8 cellular contexts compared by ENCODE assay signal in genomic region chr18:48934708-48935432, GRCh38. TPM values are rescaled to one million over a fixed set of nuclear protein-coding genes. Genes with fewer than 3 reads are reported as not detected.
DNase-seq lines count a peak whose midpoint lies in the region; ATAC-seq, FAIRE-seq and TF ChIP-seq lines count a peak whose summit lies in the region.

No MANE protein-coding gene starts in this region.

- TF ChIP-seq CTCF in Panc1 (IDR thresholded peaks at IDR 0.05) (no peak), ovary (IDR thresholded peaks at IDR 0.05) (no peak)

- peak overlapping the region; percentile 99 for H3K27ac ChIP-seq in Panc1 (ENCODE audit: low read length)
- H3K27ac ChIP-seq in ovary: peak overlapping the region; percentile 83 to 91

- in situ Hi-C loops in Panc1 (cut with HindIII; ENCODE audit: low pct_unique_long_range_greater_than_20kb, low sequenced_read_pairs): no loop called here

- ATAC-seq in GM18502 (IDR thresholded peaks at IDR 0.05; ENCODE audit: poor library complexity, unreplicated experiment) (peak; percentile 54), HG02610 (IDR thresholded peaks at IDR 0.05; ENCODE audit: unreplicated experiment) (peak; percentile 37), Panc1 (peak; percentile 44)

- peak overlapping the region in 1 of 2 experiments; percentile 23; a peak in 2 of 4 replicates for H3K4me3 ChIP-seq in Panc1 (ENCODE audit: low read depth in 2 of 2, low read length in 2 of 2)
- H3K4me3 ChIP-seq in ovary: no peak overlapping the region

- TF ChIP-seq EP300 in ovary (IDR thresholded peaks at IDR 0.05): no peak

- CTCF ChIA-PET in Panc1 (lab: Charles Lee): interaction anchor here (0.7 kb wide), 1 partner anchor 18 kb away, joined by 3 read pairs; no protein-coding TSS in a partner anchor

- no TSS peak for BruUV-seq in Panc1 (replicated peaks; lab: Mats Ljungman, UMichigan)

- POLR2A ChIA-PET in Panc1 (lab: Charles Lee): interaction anchor here (0.6 to 0.7 kb wide), 2 partner anchors 10 to 20 kb away, joined by 5 to 8 read pairs; no protein-coding TSS in a partner anchor

- 27 to 30% (median 28%) methylated on average over 14 of the region's 14 CpGs for WGBS in ovary, 3 donors

- H3K27me3 ChIP-seq in Panc1 (ENCODE audit: control insufficient read depth, insufficient read depth, low read length) (no peaks in the 10 kb centered on the region), ovary (no peaks in the 10 kb centered on the region)

- H3K36me3 ChIP-seq in Panc1 (ENCODE audit: control insufficient read depth, insufficient read depth, low read length): no peaks in the 10 kb centered on the region
- H3K36me3 ChIP-seq in ovary: no peaks in the 10 kb centered on the region

- H3K4me1 ChIP-seq in Panc1 (ENCODE audit: control insufficient read depth, insufficient read depth, low read length) (peaks cover 93% of the 10 kb centered on the region), ovary (ENCODE audit: insufficient read depth) (peaks cover 42% of the 10 kb centered on the region)

- intact Hi-C loops in Panc1 (cut with micrococcal nuclease; ENCODE audit: unreplicated experiment) (no loop called here), ovary (cut with DNase I) (loop anchor here in 1 of 4 donors (10.0 kb wide), 1 partner anchor 160 kb away; no protein-coding TSS in a partner anchor)

- FAIRE-seq in endometrium (lab: Jason Lieb, UNC): peak; percentile 89

- TF ChIP-seq POLR2A in ovary (IDR thresholded peaks at IDR 0.05): no peak

- DNase-seq in Panc1 (ENCODE audit: low read depth, low spot score) (no peak), ovary (peak in 2 of 5 donors; percentile 47 to 54), retina (no peak), NCI-H1694 treated with DMSO at 0.1 percent for 48 hours (lab: John Stamatoyannopoulos, UW) (no peak), germinal center (ENCODE audit: low spot score) (no peak)

- H3K9me3 ChIP-seq in Panc1 (ENCODE audit: control insufficient read depth, insufficient read depth, low read depth, low read length) (no peaks in the 10 kb centered on the region), ovary (no peaks in the 10 kb centered on the region)

RNA-seq across cellular contexts. Expression of gene SMAD7, which starts 15.9 kb away (rescaled TPM):
- total RNA-seq in Panc1 (2021; ENCODE audit: unreplicated experiment): 21.3 TPM
- polyA plus RNA-seq in Panc1 (2012; ENCODE audit: insufficient read length): 14.5 TPM
- 10 to 100 TPM; 10.7 to 36.5 (median 13.1) TPM for total RNA-seq in ovary
- polyA plus RNA-seq in ovary: 10 to 100 TPM; 13.7 to 18.9 TPM
